ENCODE assay signal across 8 cellular contexts in genomic region chr1:37931148-37931492, GRCh38. TPM values are rescaled to one million over a fixed set of nuclear protein-coding genes. Genes with fewer than 3 reads are reported as not detected.
DNase-seq lines count a peak whose midpoint lies in the region; ATAC-seq and TF ChIP-seq lines count a peak whose summit lies in the region.

No MANE protein-coding gene starts in this region.

- H3K36me3 ChIP-seq in CD8-positive, alpha-beta T cell (ENCODE audit: insufficient read depth, low read length): no peaks in the 10 kb centered on the region

- H3K4me3 Mint-ChIP-seq in CD8-positive, alpha-beta T cell: peak overlapping the region; percentile 100
- H3K4me3 Mint-ChIP-seq in activated naive CD8-positive, alpha-beta T cell treated with anti-CD3 and anti-CD28 coated beads for 36 hours: peak overlapping the region; percentile 92
- peak overlapping the region; percentile 91 for H3K4me3 Mint-ChIP-seq in stimulated activated naive CD8-positive, alpha-beta T cell treated with anti-CD3 and anti-CD28 coated beads, Interleukin-15, Interleukin-2, amounts not matched to agents 100 ng/mL and 50 ng/mL, for 24 hours

- CTCF ChIA-PET in CD8-positive, alpha-beta T cell (lab: Charles Lee): interaction anchor here (0.9 to 2.0 kb wide), 8 partner anchors 8 to 88 kb away, joined by 3 to 11 read pairs (median 3); no protein-coding TSS in a partner anchor

- no peaks in the 10 kb centered on the region for H3K9me3 ChIP-seq in CD8-positive, alpha-beta T cell (ENCODE audit: low read length)

- H3K9me3 Mint-ChIP-seq in CD8-positive, alpha-beta T cell: no peaks in the 10 kb centered on the region
- no peaks in the 10 kb centered on the region for H3K9me3 Mint-ChIP-seq in activated naive CD8-positive, alpha-beta T cell treated with anti-CD3 and anti-CD28 coated beads for 36 hours
- H3K9me3 Mint-ChIP-seq in stimulated activated naive CD8-positive, alpha-beta T cell treated with anti-CD3 and anti-CD28 coated beads, Interleukin-15, Interleukin-2, amounts not matched to agents 100 ng/mL and 50 ng/mL, for 24 hours: no peaks in the 10 kb centered on the region

- intact Hi-C loops in CD8-positive, alpha-beta T cell (cut with DNase I, micrococcal nuclease): loop anchor here (1.0 to 10.0 kb wide), 15 partner anchors 16 to 1626 kb away; partner anchors contain the start of genes UTP11 (in 2 of the 2), YRDC (in 2 of the 2), C1orf122 (in 1 of the 2) and CDCA8 (in 1 of the 2)

- no peak for ATAC-seq in CD8-positive, alpha-beta T cell
- ATAC-seq in HG03439 (IDR thresholded peaks at IDR 0.05; ENCODE audit: unreplicated experiment): peak; percentile 6

- H3K27me3 ChIP-seq in CD8-positive, alpha-beta T cell (ENCODE audit: insufficient read depth, low read length): no peaks in the 10 kb centered on the region

- H3K4me1 ChIP-seq in CD8-positive, alpha-beta T cell (ENCODE audit: insufficient read depth, low read length): peaks cover 30% of the 10 kb centered on the region

- no peak for TF ChIP-seq CTCF in CD8-positive, alpha-beta T cell (IDR thresholded peaks at IDR 0.05)

- H3K4me1 Mint-ChIP-seq in CD8-positive, alpha-beta T cell (ENCODE audit: low read depth): peaks cover 44% of the 10 kb centered on the region
- peaks cover 38% of the 10 kb centered on the region for H3K4me1 Mint-ChIP-seq in activated naive CD8-positive, alpha-beta T cell treated with anti-CD3 and anti-CD28 coated beads for 36 hours
- peaks cover 60% of the 10 kb centered on the region for H3K4me1 Mint-ChIP-seq in stimulated activated naive CD8-positive, alpha-beta T cell treated with anti-CD3 and anti-CD28 coated beads, Interleukin-15, Interleukin-2, amounts not matched to agents 100 ng/mL and 50 ng/mL, for 24 hours (ENCODE audit: low read depth)

- peak overlapping the region; percentile 79 for H3K4me3 ChIP-seq in CD8-positive, alpha-beta T cell (ENCODE audit: low read depth, low read length)

- H3K36me3 Mint-ChIP-seq in CD8-positive, alpha-beta T cell: peaks cover 18% of the 10 kb centered on the region
- H3K36me3 Mint-ChIP-seq in activated naive CD8-positive, alpha-beta T cell treated with anti-CD3 and anti-CD28 coated beads for 36 hours: peaks cover 16% of the 10 kb centered on the region
- H3K36me3 Mint-ChIP-seq in stimulated activated naive CD8-positive, alpha-beta T cell treated with anti-CD3 and anti-CD28 coated beads, Interleukin-15, Interleukin-2, amounts not matched to agents 100 ng/mL and 50 ng/mL, for 24 hours (ENCODE audit: low read depth): peaks cover 15% of the 10 kb centered on the region

- POLR2A ChIA-PET in CD8-positive, alpha-beta T cell (lab: Charles Lee): interaction anchor here (0.7 to 1.9 kb wide), 7 partner anchors 8 to 452 kb away, joined by 3 to 11 read pairs (median 4); partner anchors contain the start of gene MTF1

- peak overlapping the region; percentile 28 for H3K27ac ChIP-seq in CD8-positive, alpha-beta T cell (ENCODE audit: low read depth, low read length)

- H3K27ac Mint-ChIP-seq in CD8-positive, alpha-beta T cell: peak overlapping the region; percentile 89
- peak overlapping the region; percentile 79 for H3K27ac Mint-ChIP-seq in activated naive CD8-positive, alpha-beta T cell treated with anti-CD3 and anti-CD28 coated beads for 36 hours
- H3K27ac Mint-ChIP-seq in stimulated activated naive CD8-positive, alpha-beta T cell treated with anti-CD3 and anti-CD28 coated beads, Interleukin-15, Interleukin-2, amounts not matched to agents 100 ng/mL and 50 ng/mL, for 24 hours: peak overlapping the region; percentile 83

- no peaks in the 10 kb centered on the region for H3K27me3 Mint-ChIP-seq in CD8-positive, alpha-beta T cell (ENCODE audit: low read depth)
- H3K27me3 Mint-ChIP-seq in activated naive CD8-positive, alpha-beta T cell treated with anti-CD3 and anti-CD28 coated beads for 36 hours: no peaks in the 10 kb centered on the region
- no peaks in the 10 kb centered on the region for H3K27me3 Mint-ChIP-seq in stimulated activated naive CD8-positive, alpha-beta T cell treated with anti-CD3 and anti-CD28 coated beads, Interleukin-15, Interleukin-2, amounts not matched to agents 100 ng/mL and 50 ng/mL, for 24 hours

- DNase-seq in CD8-positive, alpha-beta T cell: peak in 4 of 7 experiments; percentile 22 to 54 (median 29)
- DNase-seq in activated naive CD8-positive, alpha-beta T cell treated with anti-CD3 and anti-CD28 coated beads for 36 hours: no peak
- DNase-seq in iPS-NIHi11 (ENCODE audit: low spot score) (peak; percentile 16), NCI-H446 (lab: John Stamatoyannopoulos, UW) (no peak), NCI-H345 treated with DMSO at 0.1 percent for 48 hours (lab: John Stamatoyannopoulos, UW; ENCODE audit: unreplicated experiment) (no peak)
- DNase-seq in central memory CD4-positive, alpha-beta T cell: no peak

RNA-seq across cellular contexts. Expression of gene INPP5B, which starts 15.7 kb away (rescaled TPM):
- total RNA-seq in CD8-positive, alpha-beta T cell: 10 to 100 TPM; 11.2 to 12.7 TPM
- 10 to 100 TPM; 26.6 to 27.7 TPM for total RNA-seq in activated naive CD8-positive, alpha-beta T cell treated with anti-CD3 and anti-CD28 coated beads for 36 hours

RNA-seq across cellular contexts. Expression of gene SF3A3, which starts 58.7 kb away (rescaled TPM):
- total RNA-seq in CD8-positive, alpha-beta T cell: 10 to 100 TPM; 41.7 to 42.6 TPM
- 100 to 1,000 TPM; 121 to 125 TPM for total RNA-seq in activated naive CD8-positive, alpha-beta T cell treated with anti-CD3 and anti-CD28 coated beads for 36 hours

Comparison
In these comparisons a context has a peak if more than half of its experiments do, and no peak if none do; other contexts are left out.
1. DNase-seq: peak in CD8-positive, alpha-beta T cell (4 of 7) and iPS-NIHi11 (single experiment); none in activated naive CD8-positive, alpha-beta T cell treated with anti-CD3 and anti-CD28 coated beads for 36 hours (single experiment), NCI-H446 (0 of 2), central memory CD4-positive, alpha-beta T cell (single experiment) and NCI-H345 treated with DMSO at 0.1 percent for 48 hours (single experiment).
2. Peak in every context shown above with its lines, with median percentiles within 50 percentile points of each other: H3K27ac Mint-ChIP-seq and H3K4me3 Mint-ChIP-seq.